2 cellular contexts compared by ENCODE assay signal in genomic region chr1:151061704-151062103, GRCh38.
TF ChIP-seq lines count a peak whose summit lies in the region.

No MANE protein-coding gene starts in this region.

TF ChIP-seq in SK-N-SH, 30 proteins besides CTCF, POLR2A, EP300 and RAD21 (continued from another document):
- TF ChIP-seq REST (IDR thresholded peaks at IDR 0.05; ENCODE audit: low read depth, low read length) (no peak), USF2 (IDR thresholded peaks at IDR 0.05; ENCODE audit: borderline replicate concordance, low read depth, low read length) (no peak), GATA2 (CRISPR knock-in tag; IDR thresholded peaks at IDR 0.05) (no peak), YY1 (IDR thresholded peaks at IDR 0.05; ENCODE audit: low read depth) (no peak), RCOR1 (IDR thresholded peaks at IDR 0.05; ENCODE audit: low read length) (no peak), TAF1 (IDR thresholded peaks at IDR 0.05; ENCODE audit: borderline replicate concordance, low read depth, low read length) (no peak), POLR2AphosphoS5 (IDR thresholded peaks at IDR 0.05; ENCODE audit: low read depth, low read length) (no peak), GABPA (IDR thresholded peaks at IDR 0.05; ENCODE audit: low read depth) (no peak), RXRA (IDR thresholded peaks at IDR 0.05; ENCODE audit: borderline replicate concordance, low read depth) (no peak), EZH2phosphoT487 (IDR thresholded peaks at IDR 0.05; ENCODE audit: borderline replicate concordance, low read depth) (no peak), IRF3 (IDR thresholded peaks at IDR 0.05; ENCODE audit: low read depth, low read length) (no peak), NRF1 (IDR thresholded peaks at IDR 0.05; ENCODE audit: low read depth, low read length) (no peak), RFX5 (IDR thresholded peaks at IDR 0.05; ENCODE audit: low read length) (no peak), MAX (IDR thresholded peaks at IDR 0.05; ENCODE audit: low read depth) (no peak), TEAD4 (IDR thresholded peaks at IDR 0.05; ENCODE audit: borderline replicate concordance, insufficient read depth) (no peak), CHD2 (IDR thresholded peaks at IDR 0.05; ENCODE audit: low read length, partially characterized antibody) (no peak)

TF ChIP-seq in SK-N-SH treated with all-trans-retinoic acid at 6 μM for 48 hours, 23 proteins besides CTCF, POLR2A, EP300 and RAD21 (continued from another document):
- TF ChIP-seq TSHZ2 (CRISPR knock-in tag; IDR thresholded peaks at IDR 0.05): no peak
- TF ChIP-seq ESRRG (CRISPR knock-in tag; IDR thresholded peaks at IDR 0.05): no peak
- TF ChIP-seq CSRNP3 (CRISPR knock-in tag; IDR thresholded peaks at IDR 0.05): no peak
- no peak for TF ChIP-seq ZC3H10 (CRISPR knock-in tag; IDR thresholded peaks at IDR 0.05)
- no peak for TF ChIP-seq CREB5 (CRISPR knock-in tag; IDR thresholded peaks at IDR 0.05; ENCODE audit: low read depth)
- no peak for TF ChIP-seq PATZ1 (CRISPR knock-in tag; IDR thresholded peaks at IDR 0.05; ENCODE audit: borderline replicate concordance)
- TF ChIP-seq BACH2 (CRISPR knock-in tag; IDR thresholded peaks at IDR 0.05; ENCODE audit: borderline replicate concordance): no peak
- TF ChIP-seq ZFP3 (CRISPR knock-in tag; IDR thresholded peaks at IDR 0.05): no peak
- no peak for TF ChIP-seq ZNF8 (CRISPR knock-in tag; IDR thresholded peaks at IDR 0.05)
- no peak for TF ChIP-seq ZNF565 (CRISPR knock-in tag; conservative IDR thresholded peaks at IDR 0.05; ENCODE audit: low read depth)
- no peak for TF ChIP-seq ARNTL (CRISPR knock-in tag; IDR thresholded peaks at IDR 0.05; ENCODE audit: borderline replicate concordance, low read depth)
- TF ChIP-seq TCF4 (CRISPR knock-in tag; IDR thresholded peaks at IDR 0.05; ENCODE audit: borderline replicate concordance): no peak
- TF ChIP-seq OSR1 (CRISPR knock-in tag; IDR thresholded peaks at IDR 0.05): no peak
